In the genomic region with DNA sequence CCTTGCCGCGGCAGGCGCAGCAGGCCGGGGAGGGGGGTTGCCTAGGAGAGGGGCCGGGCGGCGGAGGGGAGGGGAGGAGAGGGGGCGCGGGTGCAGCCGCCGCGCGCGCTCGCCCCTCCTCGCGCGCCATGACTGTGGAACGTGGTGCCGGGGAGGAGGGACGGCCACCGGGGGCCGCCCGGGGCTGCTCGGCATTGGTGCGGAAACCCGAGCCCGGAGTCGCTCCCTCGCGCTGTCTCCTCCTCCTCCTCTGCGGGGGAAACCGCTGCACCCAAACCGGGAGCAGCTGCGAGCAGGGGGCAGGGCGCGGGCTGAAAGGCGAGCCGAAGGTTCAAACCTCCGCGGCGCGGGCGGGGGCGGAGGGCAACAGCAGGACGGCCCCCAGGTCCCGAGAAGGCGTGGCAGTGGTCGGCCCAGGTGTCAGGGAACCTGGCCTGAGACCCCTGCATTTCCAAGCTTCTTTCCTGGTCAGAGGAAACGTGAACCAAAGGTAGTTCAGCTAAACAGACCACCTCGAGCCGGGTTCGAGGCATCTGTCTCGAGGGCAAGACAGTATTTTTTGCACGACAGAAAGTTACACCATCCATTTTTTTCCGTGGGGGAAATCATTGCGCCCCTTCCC, we compare ENCODE assay signal across 8 cellular contexts. TPM values are rescaled to one million over a fixed set of nuclear protein-coding genes. Genes with fewer than 3 reads are reported as not detected.
DNase-seq lines count a peak whose midpoint lies in the region; ATAC-seq and TF ChIP-seq lines count a peak whose summit lies in the region.

No MANE protein-coding gene starts in this region.

- H3K36me3 ChIP-seq in adipocyte (ENCODE audit: control insufficient read depth, insufficient read depth, low read length, severe bottlenecking) (no peaks in the 10 kb centered on the region), heart left ventricle (no peaks in the 10 kb centered on the region), uterus (no peaks in the 10 kb centered on the region)

- intact Hi-C loops in heart left ventricle (cut with DNase I) (loop anchor here in 6 of 10 donors (2.0 to 10.0 kb wide), 9 partner anchors 46 to 238 kb away; a partner anchor contains a TSS), posterior vena cava (cut with DNase I) (no loop called here), uterus (cut with DNase I; ENCODE audit: low total_unique reads) (no loop called here)

- peak overlapping the region; percentile 69 to 95 (median 90) for H3K27ac ChIP-seq in heart left ventricle
- H3K27ac ChIP-seq in uterus, result peak overlapping the region; percentile 83 to 93

- ATAC-seq in heart left ventricle, result peak; percentile 88 to 95 (median 93)

- H3K27me3 ChIP-seq in adipocyte (replicated peaks; ENCODE audit: control insufficient read depth, insufficient read depth, low read length), result no peaks in the 10 kb centered on the region
- no peaks in the 10 kb centered on the region for H3K27me3 ChIP-seq in heart left ventricle
- H3K27me3 ChIP-seq in uterus, result no peaks in the 10 kb centered on the region

- H3K4me3 ChIP-seq in adipocyte (ENCODE audit: low read length) (peak overlapping the region; percentile 94), heart left ventricle (peak overlapping the region; percentile 62 to 98 (median 80)), uterus (peak overlapping the region; percentile 79 to 81)

- TF ChIP-seq CTCF in heart left ventricle (IDR thresholded peaks at IDR 0.05) (peak in 2 of 12 donors; percentile 9 to 15), uterus (IDR thresholded peaks at IDR 0.05) (peak in 1 of 4 experiments; percentile 20)

- peak overlapping the region; percentile 92 for H3K9ac ChIP-seq in adipocyte (ENCODE audit: low read length)

- 0 to 2% (median 1%) methylated on average over 12 to 56 of the region's 57 CpGs for WGBS in heart left ventricle, 4 donors

- DNase-seq in DMS79 (lab: John Stamatoyannopoulos, UW) (peak; percentile 87), H4 (ENCODE audit: low spot score) (peak; percentile 86), NCI-H1092 (lab: John Stamatoyannopoulos, UW) (peak; percentile 96), SKM-1 treated with dmso at 0.1 percent for 144 hours (lab: John Stamatoyannopoulos, UW; ENCODE audit: unreplicated experiment) (peak; percentile 65), adipocyte (ENCODE audit: low read depth) (peak; percentile 97), heart left ventricle (peak; percentile 90 to 93 (median 92)), posterior vena cava (ENCODE audit: low spot score) (peak; percentile 95), uterus (peak; percentile 91 to 92)

- H3K4me1 ChIP-seq in adipocyte (ENCODE audit: control insufficient read depth, insufficient read depth, low read length), result peaks cover 41% of the 10 kb centered on the region
- peaks cover 0 to 51% (median 24%) of the 10 kb centered on the region in 12 donors for H3K4me1 ChIP-seq in heart left ventricle
- no peaks in the 10 kb centered on the region for H3K4me1 ChIP-seq in uterus

- no peaks in the 10 kb centered on the region for H3K9me3 ChIP-seq in adipocyte (ENCODE audit: control insufficient read depth, low read length)
- H3K9me3 ChIP-seq in heart left ventricle, result no peaks in the 10 kb centered on the region
- H3K9me3 ChIP-seq in uterus, result no peaks in the 10 kb centered on the region

- TF ChIP-seq POLR2A in heart left ventricle (IDR thresholded peaks at IDR 0.05), result peak in 1 of 2 donors; percentile 55
- TF ChIP-seq POLR2A in uterus (IDR thresholded peaks at IDR 0.05), result peak; percentile 77 to 91

RNA-seq across cellular contexts. Expression of a gene that starts 1.4 kb away (rescaled TPM):
- total RNA-seq in H4 (2014; rRNA removed; shearing (Covaris generic)), result 4.3 and 5.2 TPM in 2 replicates
- total RNA-seq in heart left ventricle, result 1 to 10 TPM in 8 of 9 donors, under 1 TPM in 1; 0.53 to 4.5 (median 1.7) TPM
- polyA plus RNA-seq in heart left ventricle, result 1 to 10 TPM; 1.0 to 1.2 TPM
- 1 to 10 TPM; 3.4 to 5.6 TPM for total RNA-seq in posterior vena cava
- 10 to 100 TPM in 2 of 4 donors, 1 to 10 TPM in 2; 3.3 to 16.3 (median 7.2) TPM for total RNA-seq in uterus

Comparison
In these comparisons a context has a peak if more than half of its experiments do, and no peak if none do; other contexts are left out.
1. Peak in every context shown above with its lines: DNase-seq, ATAC-seq, H3K4me3 ChIP-seq and H3K27ac ChIP-seq.
2. intact Hi-C loops: an anchor here in heart left ventricle (2.0 to 10.0 kb wide); none called in posterior vena cava and uterus.